In genomic region chr4:41934813-41935651, GRCh38 we compare ENCODE assay signal across 8 cellular contexts. TPM values are rescaled to one million over a fixed set of nuclear protein-coding genes. Genes with fewer than 3 reads are reported as not detected.
DNase-seq lines count a peak whose midpoint lies in the region; ATAC-seq and TF ChIP-seq lines count a peak whose summit lies in the region.

Gene TMEM33, plus strand, starts transcription at chr4:41935429. Its CDS starts 56 bp downstream, at chr4:41935485.

- H3K36me3 ChIP-seq in BJ (ENCODE audit: control insufficient read depth, insufficient read depth, low read length) (0 out of 2 replicates have a peak, but pooled peaks cover 2% of the 10 kb centered on the region), colonic mucosa (no peaks in the 10 kb centered on the region)

- intact Hi-C loops in colonic mucosa (cut with DNase I) = no loop called here
- intact Hi-C loops in left colon (cut with DNase I, micrococcal nuclease) = no loop called here

- ATAC-seq in HG03460 (IDR thresholded peaks at IDR 0.05; ENCODE audit: unreplicated experiment) (peak; percentile 91), left colon (peak; percentile 97)

- H3K9me3 ChIP-seq in colonic mucosa = no peaks in the 10 kb centered on the region

- TF ChIP-seq CTCF in BJ (IDR thresholded peaks at IDR 0.05; ENCODE audit: insufficient read depth, low read depth, low read length) = peak; percentile 22; the same call in 1 of the 2 replicates
- no peak for TF ChIP-seq CTCF in colonic mucosa (IDR thresholded peaks at IDR 0.05)

- CTCF ChIA-PET in BJ (lab: Yijun Ruan, JAX) = interaction anchor here (1.2 to 1.5 kb wide), 2 partner anchors 16 to 47 kb away, joined by 3 read pairs; no protein-coding TSS in a partner anchor

- no peaks in the 10 kb centered on the region for H3K4me1 ChIP-seq in colonic mucosa

- POLR2A ChIA-PET in BJ (lab: Charles Lee) = no interaction called here

- H3K27ac ChIP-seq in colonic mucosa = peak within 1 kb of the TSS; percentile 72

- H3K9ac ChIP-seq in colonic mucosa (ENCODE audit: low read depth in 2 of 2, low read length in 2 of 2) = peak within 1 kb of the TSS; percentile 70 to 91

- DNase-seq in BJ (ENCODE audit: low read depth) (peak; percentile 31), GM19240 (ENCODE audit: insufficient read length, low spot score) (peak; percentile 73), NCI-H526 (lab: John Stamatoyannopoulos, UW) (peak; percentile 84 to 93), colonic mucosa (peak; percentile 89), left colon (peak; percentile 88 to 91)
- DNase-seq in activated CD4-positive, alpha-beta T cell treated with anti-CD3 and anti-CD28 coated beads for 48 hours = peak; percentile 85
- DNase-seq in stimulated activated CD4-positive, alpha-beta T cell treated with anti-CD3 and anti-CD28 coated beads, Interleukin-1b, Interleukin-23, amount 100 ng/mL, for 48 hours = peak; percentile 81

- H3K4me3 ChIP-seq in BJ (ENCODE audit: low read depth, low read length) (peak within 1 kb of the TSS; percentile 79), colonic mucosa (peak within 1 kb of the TSS; percentile 86)

- peaks cover 4% of the 10 kb centered on the region for H3K27me3 ChIP-seq in BJ (ENCODE audit: control insufficient read depth, insufficient read depth, low read length)
- no peaks in the 10 kb centered on the region for H3K27me3 ChIP-seq in colonic mucosa

RNA-seq across cellular contexts. Expression of gene TMEM33, which starts in this region (rescaled TPM):
- 39.3 and 61.4 TPM in 2 replicates for polyA plus RNA-seq in BJ (2011; rRNA removed)
- 61.0 and 83.6 TPM in 2 replicates for polyA minus RNA-seq in BJ (2011; rRNA and poly(A)+ RNA removed)
- total RNA-seq in colonic mucosa = 10 to 100 TPM; 75.4 to 93.0 TPM
- 10 to 100 TPM; 74.5 to 76.3 TPM for total RNA-seq in left colon

Comparison
In these comparisons a context has a peak if more than half of its experiments do, and no peak if none do; other contexts are left out.
1. Peak in every context shown above with its lines: DNase-seq, ATAC-seq, H3K4me3 ChIP-seq and H3K27ac ChIP-seq.
2. DNase-seq: peak in every context shown above with its lines; median percentile 90 in left colon; 89 in colonic mucosa; 88 in NCI-H526; 85 in activated CD4-positive, alpha-beta T cell treated with anti-CD3 and anti-CD28 coated beads for 48 hours; 81 in stimulated activated CD4-positive, alpha-beta T cell treated with anti-CD3 and anti-CD28 coated beads, Interleukin-1b, Interleukin-23, amount 100 ng/mL, for 48 hours; 73 in GM19240; 31 in BJ.